In genomic region chr1:204448991-204449390, GRCh38 we compare ENCODE assay signal across 20 cellular contexts. TPM values are rescaled to one million over a fixed set of nuclear protein-coding genes. Genes with fewer than 3 reads are reported as not detected.
DNase-seq lines count a peak whose midpoint lies in the region; ATAC-seq and TF ChIP-seq lines count a peak whose summit lies in the region.
"Had no signal": no experiment of that assay in that cellular context is flagged by ENCODE, and none has a peak within 500 bp of the region (broad histone marks: within the 10 kb centered on the region; RNA-seq: fewer than 3 reads in every experiment).

No MANE protein-coding gene starts in this region.

- peaks cover 12% of the 10 kb centered on the region for H3K4me1 ChIP-seq in RWPE2 (ENCODE audit: insufficient read depth, poor library complexity, severe bottlenecking)
- peaks cover 28 to 99% (median 31%) of the 10 kb centered on the region in 3 donors for H3K4me1 ChIP-seq in esophagus squamous epithelium

- no peaks in the 10 kb centered on the region for H3K27me3 Mint-ChIP-seq in activated naive CD4-positive, alpha-beta T cell treated with anti-CD3 and anti-CD28 coated beads, Interleukin-2, amount 50 U/mL, for 24 hours
- H3K27me3 Mint-ChIP-seq in stimulated activated naive B cell treated with anti-CD40 and anti-IgM and Interleukin-4, amounts not matched to agents 10 μg/mL and 1 μg/mL and 100 μg/mL, for 72 hours = no peaks in the 10 kb centered on the region
- H3K27me3 Mint-ChIP-seq: brain; stimulated activated naive CD8-positive, alpha-beta T cell treated with anti-CD3 and anti-CD28 coated beads, Interleukin-15, amount 100 ng/mL, for 72 hours had no signal

- peaks cover 39% of the 10 kb centered on the region for H3K4me1 Mint-ChIP-seq in activated naive CD4-positive, alpha-beta T cell treated with anti-CD3 and anti-CD28 coated beads, Interleukin-2, amount 50 U/mL, for 24 hours
- peaks cover 67 to 80% of the 10 kb centered on the region in 2 donors for H3K4me1 Mint-ChIP-seq in stimulated activated naive B cell treated with anti-CD40 and anti-IgM and Interleukin-4, amounts not matched to agents 10 μg/mL and 1 μg/mL and 100 μg/mL, for 72 hours

- no peak for TF ChIP-seq POLR2A in esophagus squamous epithelium (IDR thresholded peaks at IDR 0.05)

- DNase-seq in activated naive CD4-positive, alpha-beta T cell treated with anti-CD3 and anti-CD28 coated beads, Interleukin-2, amount 50 U/mL, for 72 hours (ENCODE audit: low spot score in 2 of 2) = no peak
- DNase-seq in RWPE2 (ENCODE audit: low spot score) (no peak), esophagus squamous epithelium (lab: John Stamatoyannopoulos, UW) (no peak), NCI-H2196 treated with DMSO at 0.1 percent for 48 hours (lab: John Stamatoyannopoulos, UW; ENCODE audit: unreplicated experiment) (no peak), middle frontal gyrus (ENCODE audit: extremely low spot score, low spot score) (no peak), nucleus accumbens (lab: John Stamatoyannopoulos, UW) (no peak)
- DNase-seq in stimulated activated naive B cell treated with anti-CD40 and anti-IgM and Interleukin-4, amounts not matched to agents 10 μg/mL and 1 μg/mL and 100 μg/mL, for 72 hours = no peak
- DNase-seq: activated naive CD4-positive, alpha-beta T cell treated with anti-CD3 and anti-CD28 coated beads for 36 hours; Caco-2; dorsolateral prefrontal cortex; NCI-H1417; NCI-H2171 treated with DMSO at 0.1 percent for 48 hours; NCI-H82; posterior cingulate gyrus; stimulated activated naive CD8-positive, alpha-beta T cell treated with anti-CD3 and anti-CD28 coated beads, Interleukin-15, amount 100 ng/mL, for 72 hours; SW 1271 had no signal

- TF ChIP-seq CTCF in RWPE2 (IDR thresholded peaks at IDR 0.05; ENCODE audit: poor library complexity, severe bottlenecking) = no peak
- no peak for TF ChIP-seq CTCF in esophagus squamous epithelium (IDR thresholded peaks at IDR 0.05)

- no peaks in the 10 kb centered on the region for H3K9me3 Mint-ChIP-seq in activated naive CD4-positive, alpha-beta T cell treated with anti-CD3 and anti-CD28 coated beads, Interleukin-2, amount 50 U/mL, for 24 hours
- H3K9me3 Mint-ChIP-seq in activated naive CD4-positive, alpha-beta T cell treated with anti-CD3 and anti-CD28 coated beads, Interleukin-2, amount 50 U/mL, for 72 hours = no peaks in the 10 kb centered on the region
- H3K9me3 Mint-ChIP-seq in stimulated activated naive B cell treated with anti-CD40 and anti-IgM and Interleukin-4, amounts not matched to agents 10 μg/mL and 1 μg/mL and 100 μg/mL, for 72 hours = no peaks in the 10 kb centered on the region
- H3K9me3 Mint-ChIP-seq: activated naive CD4-positive, alpha-beta T cell treated with anti-CD3 and anti-CD28 coated beads for 36 hours; brain; stimulated activated naive CD8-positive, alpha-beta T cell treated with anti-CD3 and anti-CD28 coated beads, Interleukin-15, amount 100 ng/mL, for 72 hours; WTC11 had no signal

- no peak overlapping the region for H3K4me3 ChIP-seq in RWPE2 (ENCODE audit: severe bottlenecking)
- H3K4me3 ChIP-seq in esophagus squamous epithelium = no peak overlapping the region
- H3K4me3 ChIP-seq: dorsolateral prefrontal cortex, spleen had no signal

- no peak overlapping the region for H3K4me3 Mint-ChIP-seq in activated naive CD4-positive, alpha-beta T cell treated with anti-CD3 and anti-CD28 coated beads, Interleukin-2, amount 50 U/mL, for 24 hours
- no peak overlapping the region for H3K4me3 Mint-ChIP-seq in stimulated activated naive B cell treated with anti-CD40 and anti-IgM and Interleukin-4, amounts not matched to agents 10 μg/mL and 1 μg/mL and 100 μg/mL, for 72 hours
- H3K4me3 Mint-ChIP-seq: activated naive CD4-positive, alpha-beta T cell treated with anti-CD3 and anti-CD28 coated beads for 36 hours; brain; stimulated activated naive CD8-positive, alpha-beta T cell treated with anti-CD3 and anti-CD28 coated beads, Interleukin-15, amount 100 ng/mL, for 72 hours; WTC11 had no signal

- peak overlapping the region; percentile 55 for H3K27ac Mint-ChIP-seq in activated naive CD4-positive, alpha-beta T cell treated with anti-CD3 and anti-CD28 coated beads, Interleukin-2, amount 50 U/mL, for 24 hours
- peak overlapping the region in 1 of 2 donors; percentile 77 for H3K27ac Mint-ChIP-seq in activated naive CD4-positive, alpha-beta T cell treated with anti-CD3 and anti-CD28 coated beads, Interleukin-2, amount 50 U/mL, for 72 hours
- peak overlapping the region; percentile 70 for H3K27ac Mint-ChIP-seq in stimulated activated naive B cell treated with anti-CD40 and anti-IgM and Interleukin-4, amounts not matched to agents 10 μg/mL and 1 μg/mL and 100 μg/mL, for 72 hours
- H3K27ac Mint-ChIP-seq: activated naive CD4-positive, alpha-beta T cell treated with anti-CD3 and anti-CD28 coated beads for 36 hours; WTC11 had no signal

- intact Hi-C loops in esophagus squamous epithelium (cut with DNase I) = loop anchor here (5.0 kb wide), 1 partner anchor 43 kb away; the partner anchor contains the start of gene PIK3C2B

- no peak for ATAC-seq in activated naive CD4-positive, alpha-beta T cell treated with anti-CD3 and anti-CD28 coated beads, Interleukin-2, amount 50 U/mL, for 72 hours
- ATAC-seq in RWPE2 (ENCODE audit: low read depth) = no peak
- ATAC-seq in stimulated activated naive B cell treated with anti-CD40 and anti-IgM and Interleukin-4, amounts not matched to agents 10 μg/mL and 1 μg/mL and 100 μg/mL, for 72 hours (replicated peaks) = no peak
- ATAC-seq: stimulated activated naive CD8-positive, alpha-beta T cell treated with anti-CD3 and anti-CD28 coated beads, Interleukin-15, amount 100 ng/mL, for 72 hours; WTC11 had no signal

- H3K27ac ChIP-seq in RWPE2 (ENCODE audit: poor library complexity, severe bottlenecking) (peak overlapping the region; percentile 11), esophagus squamous epithelium (peak overlapping the region; percentile 82 to 89 (median 86))

- H3K9me3 ChIP-seq in RWPE2 (ENCODE audit: severe bottlenecking) (no peaks in the 10 kb centered on the region), esophagus squamous epithelium (no peaks in the 10 kb centered on the region)
- H3K9me3 ChIP-seq: Caco-2, spleen had no signal

- H3K27me3 ChIP-seq in RWPE2 (ENCODE audit: insufficient read depth, poor library complexity, severe bottlenecking) = no peaks in the 10 kb centered on the region
- no peaks in the 10 kb centered on the region for H3K27me3 ChIP-seq in esophagus squamous epithelium
- H3K27me3 ChIP-seq: dorsolateral prefrontal cortex, spleen had no signal

- WGBS in esophagus squamous epithelium, 2 donors = 76 to 82% methylated on average over 3 of the region's 3 CpGs

- H3K36me3 ChIP-seq in RWPE2 (ENCODE audit: low read depth) (no peaks in the 10 kb centered on the region), esophagus squamous epithelium (peaks cover 0 to 71% (median 0%) of the 10 kb centered on the region in 3 donors)

- peaks cover 13% of the 10 kb centered on the region for H3K36me3 Mint-ChIP-seq in activated naive CD4-positive, alpha-beta T cell treated with anti-CD3 and anti-CD28 coated beads, Interleukin-2, amount 50 U/mL, for 24 hours
- peaks cover 6 to 28% of the 10 kb centered on the region in 2 donors for H3K36me3 Mint-ChIP-seq in activated naive CD4-positive, alpha-beta T cell treated with anti-CD3 and anti-CD28 coated beads, Interleukin-2, amount 50 U/mL, for 72 hours
- H3K36me3 Mint-ChIP-seq in stimulated activated naive B cell treated with anti-CD40 and anti-IgM and Interleukin-4, amounts not matched to agents 10 μg/mL and 1 μg/mL and 100 μg/mL, for 72 hours = peaks cover 66 to 85% of the 10 kb centered on the region in 2 donors

RNA-seq across cellular contexts. Expression of gene PPP1R15B, which starts 37.4 kb away (rescaled TPM):
- total RNA-seq in activated naive CD4-positive, alpha-beta T cell treated with anti-CD3 and anti-CD28 coated beads, Interleukin-2, amount 50 U/mL, for 72 hours = 100 to 1,000 TPM in 1 of 2 donors, 10 to 100 TPM in 1; 54.6 to 138 TPM
- total RNA-seq in esophagus squamous epithelium = 10 to 100 TPM; 29.5 to 42.3 (median 34.0) TPM

RNA-seq across cellular contexts. Expression of gene PIK3C2B, which starts 45.6 kb away (rescaled TPM):
- total RNA-seq in activated naive CD4-positive, alpha-beta T cell treated with anti-CD3 and anti-CD28 coated beads, Interleukin-2, amount 50 U/mL, for 72 hours = 10 to 100 TPM; 26.3 to 65.6 TPM
- 10 to 100 TPM; 19.4 to 40.2 (median 21.3) TPM for total RNA-seq in esophagus squamous epithelium
